Comparison of ENCODE assay signal across 1 cellular context in genomic region chr11:82734120-82734479, GRCh38.
TF ChIP-seq lines count a peak whose summit lies in the region.

No MANE protein-coding gene starts in this region.

TF ChIP-seq in HepG2, 621 proteins besides CTCF, POLR2A, EP300 and RAD21 (continued from another document):
- TF ChIP-seq RERE (CRISPR knock-in tag; IDR thresholded peaks at IDR 0.05; ENCODE audit: low read depth) (no peak), MED13 (CRISPR knock-in tag; IDR thresholded peaks at IDR 0.05) (no peak), ATF3 (CRISPR knock-in tag; IDR thresholded peaks at IDR 0.05) (no peak), RBM22 (optimal IDR thresholded peaks at IDR 0.05; ENCODE audit: low read length) (no peak), BHLHE40 (IDR thresholded peaks at IDR 0.05; ENCODE audit: low read length) (no peak), DDIT3 (CRISPR knock-in tag; IDR thresholded peaks at IDR 0.05) (no peak), ZNF225 (CRISPR knock-in tag; IDR thresholded peaks at IDR 0.05) (no peak), ZNF674 (CRISPR knock-in tag; IDR thresholded peaks at IDR 0.05; ENCODE audit: low read depth) (no peak), ZFP91 (CRISPR knock-in tag; IDR thresholded peaks at IDR 0.05; ENCODE audit: borderline replicate concordance) (no peak), JARID2 (CRISPR knock-in tag; IDR thresholded peaks at IDR 0.05; ENCODE audit: insufficient replicate concordance) (no peak), SMAD3 (CRISPR knock-in tag; IDR thresholded peaks at IDR 0.05) (no peak), ZNF710 (CRISPR knock-in tag; IDR thresholded peaks at IDR 0.05; ENCODE audit: borderline replicate concordance) (no peak), ZNF891 (CRISPR knock-in tag; IDR thresholded peaks at IDR 0.05) (no peak), RBAK (CRISPR knock-in tag; IDR thresholded peaks at IDR 0.05) (no peak)
